In genomic region chr2:167411367-167411766, GRCh38 we compare ENCODE assay signal across 26 cellular contexts.
DNase-seq lines count a peak whose midpoint lies in the region; ATAC-seq and TF ChIP-seq lines count a peak whose summit lies in the region.
"Had no signal": no experiment of that assay in that cellular context is flagged by ENCODE, and none has a peak within 500 bp of the region (broad histone marks: within the 10 kb centered on the region; RNA-seq: fewer than 3 reads in every experiment).

No MANE protein-coding gene starts in this region.

- H3K4me3 ChIP-seq in RWPE2 (ENCODE audit: severe bottlenecking) = no peak overlapping the region
- no peak overlapping the region for H3K4me3 ChIP-seq in fibroblast of pulmonary artery (replicated peaks; ENCODE audit: low read depth, low read length)
- H3K4me3 ChIP-seq in hepatocyte = no peak overlapping the region
- H3K4me3 ChIP-seq: GM23248, ovary, smooth muscle cell, transverse colon had no signal

- peak; percentile 31 for TF ChIP-seq CTCF in RWPE2 (IDR thresholded peaks at IDR 0.05; ENCODE audit: poor library complexity, severe bottlenecking)
- peak; percentile 3 for TF ChIP-seq CTCF in fibroblast of pulmonary artery (IDR thresholded peaks at IDR 0.05; ENCODE audit: low read length, missing control alignments)
- TF ChIP-seq CTCF in hepatocyte (IDR thresholded peaks at IDR 0.05; ENCODE audit: poor library complexity) = no peak

- peak; percentile 50; the same call in 1 of the 3 replicates for ATAC-seq in RWPE2 (ENCODE audit: low read depth)
- ATAC-seq in GM21619 (IDR thresholded peaks at IDR 0.05; ENCODE audit: unreplicated experiment) = no peak
- ATAC-seq: activated T-helper 17 cell treated with anti-CD3 and anti-CD28 coated beads, Interleukin-2, amount 50 U/mL, for 72 hours; esophagus mucosa; left colon had no signal

- H3K4me2 ChIP-seq in hepatocyte = no peak overlapping the region
- H3K4me2 ChIP-seq: smooth muscle cell had no signal

- H3K4me1 ChIP-seq in RWPE2 (ENCODE audit: insufficient read depth, poor library complexity, severe bottlenecking) (no peaks in the 10 kb centered on the region), hepatocyte (ENCODE audit: insufficient read depth) (no peaks in the 10 kb centered on the region)
- H3K4me1 ChIP-seq: transverse colon had no signal

- DNase-seq in ACHN = peak; percentile 27
- DNase-seq in HT-29 (ENCODE audit: low spot score) = peak; percentile 6
- DNase-seq in RWPE2 (ENCODE audit: low spot score) = no peak
- peak; percentile 1 for DNase-seq in fibroblast of pulmonary artery (ENCODE audit: low read depth)
- no peak for DNase-seq in HPDE6-E6E7 (ENCODE audit: extremely low spot score)
- no peak for DNase-seq in hepatocyte (ENCODE audit: low spot score)
- DNase-seq: activated CD4-positive, alpha-beta T cell treated with anti-CD3 and anti-CD28 coated beads, Interleukin-2, amount 50 U/mL, for 48 hours; activated naive CD4-positive, alpha-beta T cell treated with anti-CD3 and anti-CD28 coated beads, Interleukin-2, amount 50 U/mL, for 16 hours; amniotic stem cell; CD4-positive, alpha-beta T cell; cortex of kidney; GM23248; hippocampal formation; left colon; NCI-H1417; NCI-H2029 treated with DMSO at 0.1 percent for 48 hours; ovary; retina; SHP77 treated with DMSO at 0.1 percent for 48 hours; stimulated activated CD4-positive, alpha-beta T cell treated with anti-CD3 and anti-CD28 coated beads, Interleukin-1b, Interleukin-23, amount 100 ng/mL, for 48 hours; T-helper 1 cell; transverse colon had no signal

- no peaks in the 10 kb centered on the region for H3K9me2 ChIP-seq in hepatocyte (replicated peaks; ENCODE audit: insufficient read depth)

- H3K36me3 ChIP-seq in RWPE2 (ENCODE audit: low read depth) = no peaks in the 10 kb centered on the region
- no peaks in the 10 kb centered on the region for H3K36me3 ChIP-seq in hepatocyte (replicated peaks; ENCODE audit: insufficient read depth, low read depth)
- H3K36me3 ChIP-seq: ovary, transverse colon had no signal

- peaks cover 2% of the 10 kb centered on the region for H3K27me3 ChIP-seq in RWPE2 (ENCODE audit: insufficient read depth, poor library complexity, severe bottlenecking)
- H3K27me3 ChIP-seq in hepatocyte = no peaks in the 10 kb centered on the region
- H3K27me3 ChIP-seq: ovary, transverse colon had no signal

- H3K79me2 ChIP-seq in hepatocyte = no peaks in the 10 kb centered on the region

- H3K9me3 ChIP-seq in RWPE2 (ENCODE audit: severe bottlenecking) = no peaks in the 10 kb centered on the region
- no peaks in the 10 kb centered on the region for H3K9me3 ChIP-seq in hepatocyte (ENCODE audit: low read depth)
- H3K9me3 ChIP-seq: ovary had no signal

- no peaks in the 10 kb centered on the region for H4K20me1 ChIP-seq in hepatocyte (ENCODE audit: insufficient read depth, poor library complexity, severe bottlenecking)

- no peak overlapping the region for H3K27ac ChIP-seq in RWPE2 (ENCODE audit: poor library complexity, severe bottlenecking)
- no peak overlapping the region for H3K27ac ChIP-seq in hepatocyte
- H3K27ac ChIP-seq: GM23248, ovary, transverse colon had no signal

- in situ Hi-C loops in ACHN (cut with HindIII; ENCODE audit: low pct_ligation_motif_present, low pct_unique_long_range_greater_than_20kb, low sequenced_read_pairs) = no loop called here

- H2AFZ ChIP-seq in hepatocyte = no peak overlapping the region
- H2AFZ ChIP-seq: GM23248 had no signal

Comparison
In these comparisons a context has a peak if more than half of its experiments do, and no peak if none do; other contexts are left out.
1. DNase-seq: peak in ACHN (single experiment), HT-29 (single experiment) and fibroblast of pulmonary artery (single experiment); none in RWPE2 (single experiment), HPDE6-E6E7 (single experiment) and hepatocyte (single experiment).